1 cellular context compared by ENCODE assay signal in the genomic region with DNA sequence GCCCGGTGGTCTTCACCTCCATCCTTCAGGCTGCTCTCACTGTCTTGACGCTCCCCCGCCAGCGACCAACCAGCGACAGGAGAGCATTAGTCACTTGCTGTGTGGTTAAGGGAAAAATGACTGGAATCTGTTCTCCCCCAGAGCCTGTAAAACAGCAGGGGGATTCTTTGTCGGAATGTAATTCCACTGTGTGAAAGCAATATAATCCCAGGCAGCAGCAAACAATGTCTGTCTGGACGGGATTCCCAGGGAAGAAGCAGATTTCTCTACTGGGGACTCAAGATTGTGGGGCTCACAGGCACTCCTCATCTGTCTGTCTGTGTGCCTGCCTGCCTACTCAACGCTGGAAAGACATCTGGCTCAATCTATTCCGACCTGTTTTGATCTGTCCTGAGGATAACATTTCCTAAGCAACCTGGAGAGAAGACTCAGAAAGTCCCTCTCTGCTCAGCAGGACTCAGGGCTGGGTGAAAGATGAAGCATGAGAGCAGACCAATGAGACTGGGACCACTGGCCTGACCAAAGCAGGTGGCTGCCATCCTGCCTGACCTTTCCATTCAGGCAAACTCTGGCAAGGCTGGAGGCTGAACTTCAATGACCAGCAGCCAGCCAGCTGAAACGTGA.
TF ChIP-seq lines count a peak whose summit lies in the region.

No MANE protein-coding gene starts in this region.

TF ChIP-seq in A549, 52 proteins besides CTCF, POLR2A, EP300 and RAD21 (continued from another document):
- TF ChIP-seq REST (IDR thresholded peaks at IDR 0.05), result no peak
- TF ChIP-seq MYC (IDR thresholded peaks at IDR 0.05; ENCODE audit: borderline replicate concordance, low read length), result no peak
- TF ChIP-seq TFCP2L1 (CRISPR knock-in tag; IDR thresholded peaks at IDR 0.05), result no peak
- peak; percentile 53 to 54; a peak in 3 of 5 replicates for TF ChIP-seq JUN (IDR thresholded peaks at IDR 0.05)
- no peak for TF ChIP-seq ZC3H11A (IDR thresholded peaks at IDR 0.05)
- no peak for TF ChIP-seq RARB (CRISPR knock-in tag; IDR thresholded peaks at IDR 0.05)
- no peak for TF ChIP-seq EHMT2 (IDR thresholded peaks at IDR 0.05; ENCODE audit: low read depth)
- TF ChIP-seq BHLHE40 (IDR thresholded peaks at IDR 0.05; ENCODE audit: low read depth, low read length), result no peak
- TF ChIP-seq CHD4 (IDR thresholded peaks at IDR 0.05; ENCODE audit: borderline replicate concordance), result no peak
- no peak; the same call in 1 of the 2 replicates for TF ChIP-seq HOXB13 (CRISPR knock-in tag; IDR thresholded peaks at IDR 0.05; ENCODE audit: low read depth)
- no peak for TF ChIP-seq RNF2 (IDR thresholded peaks at IDR 0.05; ENCODE audit: borderline replicate concordance, low read depth)
- TF ChIP-seq NFE2L2 (conservative IDR thresholded peaks at IDR 0.05; ENCODE audit: low read length), result no peak
- TF ChIP-seq GATA3 (IDR thresholded peaks at IDR 0.05; ENCODE audit: borderline replicate concordance), result peak; percentile 87
